ENCODE assay signal across 1 cellular context in genomic region chr20:3802524-3803239, GRCh38.
TF ChIP-seq lines count a peak whose summit lies in the region.

No MANE protein-coding gene starts in this region.

TF ChIP-seq in liver, 16 proteins besides CTCF, POLR2A, EP300 and RAD21:
- peak; percentile 96 for TF ChIP-seq MAX (IDR thresholded peaks at IDR 0.05)
- peak; percentile 69 to 93 for TF ChIP-seq JUND (IDR thresholded peaks at IDR 0.05)
- peak; percentile 53 to 73 for TF ChIP-seq HNF4A (conservative IDR thresholded peaks at IDR 0.05)
- peak; percentile 31 for TF ChIP-seq HNF4G (IDR thresholded peaks at IDR 0.05)
- TF ChIP-seq TAF1 (conservative IDR thresholded peaks at IDR 0.05) = no peak
- TF ChIP-seq SP1 (IDR thresholded peaks at IDR 0.05) = peak; percentile 78
- TF ChIP-seq FOXA1 (IDR thresholded peaks at IDR 0.05) = peak; percentile 93
- TF ChIP-seq REST (IDR thresholded peaks at IDR 0.05) = peak; percentile 39
- peak; percentile 96 to 97 for TF ChIP-seq RXRA (IDR thresholded peaks at IDR 0.05)
- TF ChIP-seq NR2F2 (IDR thresholded peaks at IDR 0.05) = peak; percentile 61
- TF ChIP-seq EGR1 (IDR thresholded peaks at IDR 0.05; ENCODE audit: low read depth in 2 of 2) = peak in 1 of 2 donors; percentile 61
- no peak for TF ChIP-seq ZBTB33 (IDR thresholded peaks at IDR 0.05)
- peak; percentile 95 for TF ChIP-seq FOXA2 (IDR thresholded peaks at IDR 0.05)
- TF ChIP-seq YY1 (IDR thresholded peaks at IDR 0.05) = peak; percentile 89
- peak; percentile 84 for TF ChIP-seq ATF3 (IDR thresholded peaks at IDR 0.05)
- TF ChIP-seq GABPA (IDR thresholded peaks at IDR 0.05 in 1 of 2, conservative IDR thresholded peaks at IDR 0.05 in 1 of 2) = peak in 1 of 2 donors; percentile 32
